In genomic region chr3:183128695-183129094, GRCh38 we compare ENCODE assay signal across 7 cellular contexts. TPM values are rescaled to one million over a fixed set of nuclear protein-coding genes. Genes with fewer than 3 reads are reported as not detected.
DNase-seq lines count a peak whose midpoint lies in the region; ATAC-seq, FAIRE-seq and TF ChIP-seq lines count a peak whose summit lies in the region.
"Not testable (repeated sequence)": the region's sequence is repeated elsewhere in the genome, so short reads cannot be mapped to it uniquely, and the experiment has no call there.
"Had no signal": no experiment of that assay in that cellular context is flagged by ENCODE, and none has a peak within 500 bp of the region (broad histone marks: within the 10 kb centered on the region; RNA-seq: fewer than 3 reads in every experiment).

No MANE protein-coding gene starts in this region.

- H3K27ac ChIP-seq in HCT116 (ENCODE audit: low read depth, low read length); Panc1 (ENCODE audit: low read length): not testable (repeated sequence)
- H3K27ac ChIP-seq in endothelial cell of umbilical vein (ENCODE audit: insufficient read depth, low read depth, low read length): peak overlapping the region; percentile 41

- not testable (repeated sequence) for TF ChIP-seq POLR2A in HCT116 (IDR thresholded peaks at IDR 0.05; ENCODE audit: borderline replicate concordance, extremely low read depth, insufficient read depth, insufficient read length); endothelial cell of umbilical vein (IDR thresholded peaks at IDR 0.05; ENCODE audit: low read depth, low read length)

- not testable (repeated sequence) for H3K4me3 ChIP-seq in HCT116 (replicated peaks in 1 of 2; ENCODE audit: low read depth in 1 of 2, low read length in 2 of 2); Panc1 (ENCODE audit: low read depth in 2 of 2, low read length in 2 of 2); bronchial epithelial cell (ENCODE audit: low read depth, low read length); endothelial cell of umbilical vein (replicated peaks in 1 of 3; ENCODE audit: insufficient read depth in 1 of 3, low read depth in 1 of 3, low read length in 3 of 3)

- not testable (repeated sequence) for H3K9me3 ChIP-seq in HCT116 (ENCODE audit: control insufficient read depth in 1 of 2, insufficient read depth in 1 of 2, low read depth in 1 of 2, low read length in 2 of 2); endothelial cell of umbilical vein (replicated peaks; ENCODE audit: control insufficient read depth, insufficient read depth, low read length)
- H3K9me3 ChIP-seq in Panc1 (ENCODE audit: control insufficient read depth, insufficient read depth, low read depth, low read length): peaks cover 11% of the 10 kb centered on the region; the same call in 1 of the 2 replicates

- not testable (repeated sequence) for H3K9me2 ChIP-seq in HCT116 (ENCODE audit: insufficient read depth)

- in situ Hi-C loops in Panc1 (cut with HindIII; ENCODE audit: low pct_unique_long_range_greater_than_20kb, low sequenced_read_pairs): not testable (repeated sequence)

- H3K79me2 ChIP-seq in HCT116 (ENCODE audit: insufficient read depth, low read length); endothelial cell of umbilical vein (ENCODE audit: control insufficient read depth, insufficient read depth, low read length): not testable (repeated sequence)

- not testable (repeated sequence) for TF ChIP-seq RAD21 in HCT116 (IDR thresholded peaks at IDR 0.05; ENCODE audit: low read depth)

- not testable (repeated sequence) for H2AFZ ChIP-seq in HCT116 (ENCODE audit: low read depth, low read length, poor library complexity, severe bottlenecking); endothelial cell of umbilical vein (ENCODE audit: low read depth, low read length)

- BruUV-seq in HCT116 (replicated peaks; lab: Mats Ljungman, UMichigan); Panc1 (replicated peaks; lab: Mats Ljungman, UMichigan); endothelial cell of umbilical vein (replicated peaks; lab: Mats Ljungman, UMichigan): not testable (repeated sequence)

- intact Hi-C loops in HCT116 (cut with micrococcal nuclease): loop anchor here (10.0 kb wide), 1 partner anchor 756 kb away; the partner anchor contains the start of gene PARL
- intact Hi-C loops in Panc1 (cut with micrococcal nuclease; ENCODE audit: unreplicated experiment); endothelial cell of umbilical vein (cut with micrococcal nuclease): not testable (repeated sequence)

- peak; percentile 69 for DNase-seq in DMS53 (lab: John Stamatoyannopoulos, UW)
- peak; percentile 43 for DNase-seq in ELR (ENCODE audit: low read depth)
- not testable (repeated sequence) for DNase-seq in HCT116 (ENCODE audit: low read depth, low spot score); Panc1 (ENCODE audit: low read depth, low spot score); endothelial cell of umbilical vein (ENCODE audit: low read depth, low spot score)
- DNase-seq in bronchial epithelial cell (ENCODE audit: low read depth): peak; percentile 21

- dilution Hi-C loops in endothelial cell of umbilical vein (cut with MboI; ENCODE audit: extremely low pct_ligation_motif_present, low sequenced_read_pairs): not testable (repeated sequence)

- not testable (repeated sequence) for H3K4me2 ChIP-seq in HCT116 (ENCODE audit: low read length); endothelial cell of umbilical vein (ENCODE audit: insufficient read depth, low read length)

- H3K9me1 ChIP-seq in endothelial cell of umbilical vein (replicated peaks; ENCODE audit: control insufficient read depth, extremely low read depth, insufficient read depth, low read length): not testable (repeated sequence)

- H4K20me1 ChIP-seq in HCT116 (ENCODE audit: insufficient read depth); endothelial cell of umbilical vein (replicated peaks; ENCODE audit: control insufficient read depth, extremely low read depth, insufficient read depth, low read length): not testable (repeated sequence)

- POLR2A ChIA-PET in HCT116 (lab: Charles Lee); Panc1 (lab: Charles Lee); endothelial cell of umbilical vein (lab: Charles Lee): not testable (repeated sequence)

- not testable (repeated sequence) for ATAC-seq in HCT116
- ATAC-seq in Panc1: 0 out of 2 replicates have a peak, but pooled peaks have one; percentile 68

- not testable (repeated sequence) for H3K9ac ChIP-seq in HCT116 (ENCODE audit: low read length); endothelial cell of umbilical vein (replicated peaks; ENCODE audit: extremely low read depth, insufficient read depth, low read length)

- RAD21 ChIA-PET in HCT116 (lab: Charles Lee; ENCODE audit: low non-redundant PET in 1 of 2, low total read pairs in 2 of 2, uncharacterized antibody in 2 of 2, unreplicated experiment in 2 of 2): not testable (repeated sequence)

- FAIRE-seq in bronchial epithelial cell (lab: Jason Lieb, UNC); endothelial cell of umbilical vein (lab: Jason Lieb, UNC): not testable (repeated sequence)

- not testable (repeated sequence) for TF ChIP-seq CTCF in HCT116 (IDR thresholded peaks at IDR 0.05 in 2 of 3, conservative IDR thresholded peaks at IDR 0.05 in 1 of 3; ENCODE audit: borderline replicate concordance in 1 of 3, insufficient read depth in 1 of 3, low read depth in 2 of 3, low read length in 2 of 3); Panc1 (IDR thresholded peaks at IDR 0.05); bronchial epithelial cell (IDR thresholded peaks at IDR 0.05; ENCODE audit: insufficient read depth, low read length, severe bottlenecking); endothelial cell of umbilical vein (IDR thresholded peaks at IDR 0.05; ENCODE audit: extremely low read depth in 1 of 2, insufficient read depth in 1 of 2, low read depth in 1 of 2, low read length in 2 of 2)

- H3K36me3 ChIP-seq in HCT116 (ENCODE audit: control insufficient read depth in 1 of 2, insufficient read depth in 2 of 2, low read length in 2 of 2); Panc1 (ENCODE audit: control insufficient read depth, insufficient read depth, low read length); bronchial epithelial cell (ENCODE audit: control insufficient read depth, insufficient read depth, low read length); endothelial cell of umbilical vein (ENCODE audit: control insufficient read depth in 2 of 2, extremely low read depth in 1 of 2, insufficient read depth in 2 of 2, low read length in 2 of 2): not testable (repeated sequence)

- CTCF ChIA-PET in HCT116 (lab: Charles Lee): interaction anchor here (0.7 kb wide), 1 partner anchor 414 kb away, joined by 3 read pairs; no protein-coding TSS in a partner anchor
- CTCF ChIA-PET in Panc1 (lab: Charles Lee): not testable (repeated sequence)
- CTCF ChIA-PET in endothelial cell of umbilical vein (lab: Charles Lee): interaction anchor here (1.7 kb wide), 1 partner anchor 56 kb away, joined by 5 read pairs; no protein-coding TSS in a partner anchor

- H3K27me3 ChIP-seq in HCT116 (ENCODE audit: insufficient read depth, low read length); Panc1 (ENCODE audit: control insufficient read depth, insufficient read depth, low read length); bronchial epithelial cell (ENCODE audit: control insufficient read depth, insufficient read depth, low read length); endothelial cell of umbilical vein (ENCODE audit: control insufficient read depth in 2 of 2, insufficient read depth in 2 of 2, low read length in 2 of 2): not testable (repeated sequence)

- not testable (repeated sequence) for H3K4me1 ChIP-seq in HCT116 (ENCODE audit: control insufficient read depth in 1 of 2, insufficient read depth in 2 of 2, low read length in 2 of 2); Panc1 (ENCODE audit: control insufficient read depth, insufficient read depth, low read length)
- peaks cover 39% of the 10 kb centered on the region for H3K4me1 ChIP-seq in endothelial cell of umbilical vein (ENCODE audit: control insufficient read depth, extremely low read depth, insufficient read depth, low read length)

TF ChIP-seq in endothelial cell of umbilical vein, 7 proteins besides CTCF, POLR2A, EP300 and RAD21 (continues in another document):
- TF ChIP-seq FOS (IDR thresholded peaks at IDR 0.05; ENCODE audit: borderline replicate concordance, insufficient read depth, low read length): peak; percentile 10

RNA-seq across cellular contexts. Expression of gene MCCC1, which starts 29.4 kb away (rescaled TPM):
- total RNA-seq in HCT116 (2021; ENCODE audit: unreplicated experiment) (12.6 TPM), Panc1 (2021; ENCODE audit: unreplicated experiment) (24.2 TPM), bronchial epithelial cell (17.9 and 20.2 TPM in 2 replicates), endothelial cell of umbilical vein (19.7 and 22.7 TPM in 2 replicates)
- polyA plus RNA-seq in HCT116 (2012): 7.9 and 10.0 TPM in 2 replicates
- polyA plus RNA-seq in Panc1 (2012; ENCODE audit: insufficient read length): 28.0 TPM
- polyA plus RNA-seq in endothelial cell of umbilical vein: 7.5 and 9.2 TPM in 2 replicates
- 10.6 and 11.5 TPM in 2 replicates for polyA plus RNA-seq in endothelial cell of umbilical vein (2011; cell fraction: cytosol; rRNA removed)
- polyA plus RNA-seq in endothelial cell of umbilical vein (2011; cell fraction: nucleus; rRNA removed): 25.1 and 30.4 TPM in 2 replicates
- polyA plus RNA-seq in endothelial cell of umbilical vein (2012): 17.0 and 17.4 TPM in 2 replicates
- 17.8 and 20.7 TPM in 2 replicates for polyA minus RNA-seq in endothelial cell of umbilical vein
- polyA minus RNA-seq in endothelial cell of umbilical vein (2011; cell fraction: cytosol; rRNA and poly(A)+ RNA removed): 12.1 TPM
- polyA minus RNA-seq in endothelial cell of umbilical vein (2011; cell fraction: nucleus; rRNA and poly(A)+ RNA removed): 17.5 and 29.3 TPM in 2 replicates

RNA-seq across cellular contexts. Expression of gene LAMP3, which starts 33.8 kb away (rescaled TPM):
- total RNA-seq in HCT116 (2021; ENCODE audit: unreplicated experiment) (1.9 TPM), Panc1 (2021; ENCODE audit: unreplicated experiment) (3.1 TPM), bronchial epithelial cell (8.4 and 18.8 TPM in 2 replicates), endothelial cell of umbilical vein (3.7 and 8.0 TPM in 2 replicates)
- polyA plus RNA-seq in HCT116 (2012): 3.9 and 6.1 TPM in 2 replicates
- polyA plus RNA-seq in Panc1 (2012; ENCODE audit: insufficient read length): 1.7 TPM
- polyA plus RNA-seq in endothelial cell of umbilical vein: 0.94 and 1.0 TPM in 2 replicates
- 0.80 and 1.0 TPM in 2 replicates for polyA plus RNA-seq in endothelial cell of umbilical vein (2011; cell fraction: cytosol; rRNA removed)
- polyA plus RNA-seq in endothelial cell of umbilical vein (2011; cell fraction: nucleus; rRNA removed): 0.47 and 0.50 TPM in 2 replicates
- 7.1 and 10.7 TPM in 2 replicates for polyA plus RNA-seq in endothelial cell of umbilical vein (2012)
- polyA minus RNA-seq in endothelial cell of umbilical vein: 0.62 and 1.1 TPM in 2 replicates
- not detected for polyA minus RNA-seq in endothelial cell of umbilical vein (2011; cell fraction: cytosol; rRNA and poly(A)+ RNA removed)
- 0.24 and 0.43 TPM in 2 replicates for polyA minus RNA-seq in endothelial cell of umbilical vein (2011; cell fraction: nucleus; rRNA and poly(A)+ RNA removed)
- total RNA-seq: G401 had no signal
